In the genomic region with DNA sequence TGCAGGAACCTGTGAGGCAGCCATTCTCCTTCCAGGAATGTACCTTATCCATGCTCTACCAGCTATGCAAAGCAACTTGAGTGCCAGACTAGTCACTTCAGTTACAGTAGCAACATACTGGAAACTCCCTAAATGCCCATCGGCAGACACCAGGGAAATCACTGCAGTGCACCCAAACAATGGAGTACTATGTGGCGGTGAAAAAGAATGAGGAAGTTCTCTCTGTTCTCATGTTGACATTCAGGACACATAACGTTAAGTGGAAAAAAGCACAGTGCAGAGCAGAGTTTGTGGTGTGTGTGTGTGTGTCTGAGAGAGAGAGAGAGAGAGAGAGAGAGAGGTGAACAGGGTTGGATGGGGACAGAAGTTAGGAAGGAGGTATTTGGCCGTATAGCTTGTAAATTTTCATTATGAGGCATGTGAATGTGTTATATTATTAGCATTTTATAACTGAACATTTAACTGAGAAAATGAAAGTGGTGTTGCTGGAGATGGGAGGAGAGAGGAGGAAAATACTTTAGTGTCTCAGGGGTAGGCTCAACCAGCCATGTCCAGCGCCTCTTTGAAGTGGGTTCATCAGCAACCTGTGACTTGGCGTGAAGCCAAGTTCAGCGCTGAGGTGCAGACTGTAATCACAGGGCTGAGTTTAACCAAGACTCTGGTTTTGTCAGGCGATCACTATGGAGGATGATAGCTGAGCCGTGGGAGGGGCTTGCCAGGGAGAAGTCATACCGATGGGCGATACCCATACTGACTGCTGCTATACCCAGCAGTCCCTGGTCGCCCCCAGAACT, we compare ENCODE assay signal across 8 cellular contexts.
DNase-seq lines count a peak whose midpoint lies in the region; ATAC-seq and TF ChIP-seq lines count a peak whose summit lies in the region.
"Had no signal": no experiment of that assay in that cellular context is flagged by ENCODE, and none has a peak within 500 bp of the region (broad histone marks: within the 10 kb centered on the region; RNA-seq: fewer than 3 reads in every experiment).

No MANE protein-coding gene starts in this region.

- H3K36me3 ChIP-seq in parathyroid adenoma (ENCODE audit: control insufficient read depth, insufficient read depth, low read length), result no peaks in the 10 kb centered on the region

- peak; percentile 22 for DNase-seq in NCI-H774 (lab: John Stamatoyannopoulos, UW)
- no peak for DNase-seq in activated gamma-delta T cell treated with Interleukin-2 at 50 U/mL for 16 hours
- no peak for DNase-seq in SIG-M5 (lab: John Stamatoyannopoulos, UW)

- no peaks in the 10 kb centered on the region for H3K79me2 ChIP-seq in parathyroid adenoma

- no peak overlapping the region for H3K27ac ChIP-seq in parathyroid adenoma
- H3K27ac ChIP-seq: HL-60 had no signal

- H3K9ac ChIP-seq in parathyroid adenoma, result no peak overlapping the region

- H3K27me3 ChIP-seq in parathyroid adenoma (ENCODE audit: control insufficient read depth, insufficient read depth, low read length), result no peaks in the 10 kb centered on the region

- H3K4me2 ChIP-seq in parathyroid adenoma (ENCODE audit: low read length), result peak overlapping the region; percentile 32

- no peak for TF ChIP-seq CTCF in parathyroid adenoma (IDR thresholded peaks at IDR 0.05)

- no peak overlapping the region for H2AFZ ChIP-seq in parathyroid adenoma

- H3K4me1 ChIP-seq in parathyroid adenoma, result peaks cover 33% of the 10 kb centered on the region

- no peaks in the 10 kb centered on the region for H3K9me3 ChIP-seq in parathyroid adenoma (ENCODE audit: control insufficient read depth, low read length)

- ATAC-seq in GM19372 (IDR thresholded peaks at IDR 0.05; ENCODE audit: low read depth, unreplicated experiment) (peak; percentile 81), HG03175 (IDR thresholded peaks at IDR 0.05; ENCODE audit: unreplicated experiment) (peak; percentile 69), HG03439 (IDR thresholded peaks at IDR 0.05; ENCODE audit: unreplicated experiment) (no peak)

- H3K4me3 ChIP-seq in parathyroid adenoma (ENCODE audit: low read depth, low read length), result peak overlapping the region; percentile 29
